ENCODE assay signal across 9 cellular contexts in genomic region chr11:118913411-118914125, GRCh38. TPM values are rescaled to one million over a fixed set of nuclear protein-coding genes. Genes with fewer than 3 reads are reported as not detected.
DNase-seq lines count a peak whose midpoint lies in the region; ATAC-seq, FAIRE-seq and TF ChIP-seq lines count a peak whose summit lies in the region.
"Had no signal": no experiment of that assay in that cellular context is flagged by ENCODE, and none has a peak within 500 bp of the region (broad histone marks: within the 10 kb centered on the region; RNA-seq: fewer than 3 reads in every experiment).

No MANE protein-coding gene starts in this region.

- peak overlapping the region; percentile 78 for H3K9ac ChIP-seq in endothelial cell of umbilical vein (replicated peaks; ENCODE audit: extremely low read depth, insufficient read depth, low read length)
- H3K9ac ChIP-seq in trophoblast cell (ENCODE audit: low read length), result peak overlapping the region; percentile 44

- peak overlapping the region; percentile 91 for H2BK12ac ChIP-seq in trophoblast cell (ENCODE audit: low read length)

- H3K27me3 ChIP-seq in endothelial cell of umbilical vein (ENCODE audit: control insufficient read depth in 2 of 2, insufficient read depth in 2 of 2, low read length in 2 of 2) (no peaks in the 10 kb centered on the region), trophoblast cell (ENCODE audit: insufficient read depth, low read length) (no peaks in the 10 kb centered on the region)

- peaks cover 71% of the 10 kb centered on the region for H3K4me1 ChIP-seq in endothelial cell of umbilical vein (ENCODE audit: control insufficient read depth, extremely low read depth, insufficient read depth, low read length)
- peaks cover 72 to 84% of the 10 kb centered on the region in 2 experiments for H3K4me1 ChIP-seq in trophoblast cell (ENCODE audit: control insufficient read depth in 1 of 2, insufficient read depth in 2 of 2, low read length in 2 of 2)

- no peaks in the 10 kb centered on the region for H3K27me3 Mint-ChIP-seq in T-helper 1 cell treated with Interleukin-12 subunit alpha and Interleukin-12 subunit beta and Interleukin-4 antibody, amounts not matched to agents 30 μg/mL and 1 μg/mL, for 36 hours (ENCODE audit: low read depth)

- H3K9me3 ChIP-seq in endothelial cell of umbilical vein (replicated peaks; ENCODE audit: control insufficient read depth, insufficient read depth, low read length), result no peaks in the 10 kb centered on the region
- H3K9me3 ChIP-seq in trophoblast cell (ENCODE audit: insufficient read depth, low read depth, low read length), result no peaks in the 10 kb centered on the region

- dilution Hi-C loops in endothelial cell of umbilical vein (cut with MboI; ENCODE audit: extremely low pct_ligation_motif_present, low sequenced_read_pairs), result no loop called here

- peak overlapping the region; percentile 83 for H3K18ac ChIP-seq in trophoblast cell (ENCODE audit: low read length)

- peak overlapping the region; percentile 74 for H2BK120ac ChIP-seq in trophoblast cell (ENCODE audit: insufficient read depth, low read length, poor library complexity)

- peak overlapping the region; percentile 71 for H2AK5ac ChIP-seq in trophoblast cell (ENCODE audit: low read length)

- H4K8ac ChIP-seq in trophoblast cell (ENCODE audit: low read depth, low read length), result peak overlapping the region; percentile 55

- no peak overlapping the region for H3K4me3 ChIP-seq in endothelial cell of umbilical vein (replicated peaks in 1 of 3; ENCODE audit: insufficient read depth in 1 of 3, low read depth in 1 of 3, low read length in 3 of 3)
- no peak overlapping the region for H3K4me3 ChIP-seq in trophoblast cell (ENCODE audit: low read depth, low read length)

- H3K4me3 Mint-ChIP-seq in T-helper 1 cell treated with Interleukin-12 subunit alpha and Interleukin-12 subunit beta and Interleukin-4 antibody, amounts not matched to agents 30 μg/mL and 1 μg/mL, for 36 hours, result peak overlapping the region; percentile 57

- H3K36me3 Mint-ChIP-seq in T-helper 1 cell treated with Interleukin-12 subunit alpha and Interleukin-12 subunit beta and Interleukin-4 antibody, amounts not matched to agents 30 μg/mL and 1 μg/mL, for 36 hours (ENCODE audit: low read depth), result peaks cover 17% of the 10 kb centered on the region

- TF ChIP-seq CTCF in endothelial cell of umbilical vein (IDR thresholded peaks at IDR 0.05; ENCODE audit: extremely low read depth in 1 of 2, insufficient read depth in 1 of 2, low read depth in 1 of 2, low read length in 2 of 2), result no peak

- POLR2A ChIA-PET in endothelial cell of umbilical vein (lab: Charles Lee), result interaction anchor here (6.3 kb wide), 1 partner anchor 12 kb away, joined by 52 read pairs; the partner anchor contains the start of gene BCL9L

- H3K4ac ChIP-seq in trophoblast cell (ENCODE audit: low read depth, low read length), result peak overlapping the region; percentile 73

- H3K9me1 ChIP-seq in endothelial cell of umbilical vein (replicated peaks; ENCODE audit: control insufficient read depth, extremely low read depth, insufficient read depth, low read length), result no peaks in the 10 kb centered on the region

- H4K12ac ChIP-seq in trophoblast cell (ENCODE audit: low read depth, low read length), result no peak overlapping the region

- peak overlapping the region; percentile 97 for H3K27ac ChIP-seq in endothelial cell of umbilical vein (ENCODE audit: insufficient read depth, low read depth, low read length)
- H3K27ac ChIP-seq in trophoblast cell (ENCODE audit: low read depth, low read length), result peak overlapping the region; percentile 100

- BruUV-seq in endothelial cell of umbilical vein (replicated peaks; lab: Mats Ljungman, UMichigan), result no TSS peak

- H3K79me1 ChIP-seq in trophoblast cell (ENCODE audit: low read length), result peaks cover 76% of the 10 kb centered on the region

- ATAC-seq in HG02763 (IDR thresholded peaks at IDR 0.05; ENCODE audit: unreplicated experiment) (no peak), HG02642 (IDR thresholded peaks at IDR 0.05; ENCODE audit: poor library complexity, unreplicated experiment) (no peak)

- peak; percentile 37 for DNase-seq in GF-D8 (lab: John Stamatoyannopoulos, UW)
- DNase-seq in endothelial cell of umbilical vein (ENCODE audit: low read depth, low spot score), result no peak
- no peak for DNase-seq in trophoblast cell
- DNase-seq in NCI-H2081 (lab: John Stamatoyannopoulos, UW), result no peak
- DNase-seq in NAMALWA (ENCODE audit: low spot score), result no peak

- no peak overlapping the region for H3K23ac ChIP-seq in trophoblast cell (ENCODE audit: low read length)

- peak overlapping the region; percentile 56 for H3K4me2 ChIP-seq in endothelial cell of umbilical vein (ENCODE audit: insufficient read depth, low read length)
- peak overlapping the region; percentile 70 for H3K4me2 ChIP-seq in trophoblast cell (ENCODE audit: low read length)

- peak; percentile 67 for FAIRE-seq in endothelial cell of umbilical vein (lab: Jason Lieb, UNC)

- no peak overlapping the region for H2AFZ ChIP-seq in endothelial cell of umbilical vein (ENCODE audit: low read depth, low read length)
- H2AFZ ChIP-seq in trophoblast cell (ENCODE audit: insufficient read depth, low read length, poor library complexity), result no peak overlapping the region

- CTCF ChIA-PET in endothelial cell of umbilical vein (lab: Charles Lee), result interaction anchor here (0.6 to 10.0 kb wide), 5 partner anchors 13 to 276 kb away, joined by 3 to 330 read pairs (median 5); partner anchors contain the start of genes BCL9L and DDX6

- no CpG with 5 or more reads among the region's 9 CpGs for WGBS in trophoblast cell (ENCODE audit: extremely low coverage, insufficient coverage, insufficient read length)

- peak overlapping the region; percentile 98 for H2BK5ac ChIP-seq in trophoblast cell (ENCODE audit: low read depth, low read length, poor library complexity)

- H3K36me3 ChIP-seq in endothelial cell of umbilical vein (ENCODE audit: control insufficient read depth in 2 of 2, extremely low read depth in 1 of 2, insufficient read depth in 2 of 2, low read length in 2 of 2) (no peaks in the 10 kb centered on the region), trophoblast cell (ENCODE audit: control insufficient read depth in 1 of 2, insufficient read depth in 2 of 2, low read length in 2 of 2) (peaks cover 16 to 19% of the 10 kb centered on the region in 2 experiments)

- peaks cover 64% of the 10 kb centered on the region for H3K4me1 Mint-ChIP-seq in T-helper 1 cell treated with Interleukin-12 subunit alpha and Interleukin-12 subunit beta and Interleukin-4 antibody, amounts not matched to agents 30 μg/mL and 1 μg/mL, for 36 hours (ENCODE audit: low read depth)

- H4K91ac ChIP-seq in trophoblast cell (ENCODE audit: low read depth, low read length), result peak overlapping the region; percentile 91

- H4K20me1 ChIP-seq in endothelial cell of umbilical vein (replicated peaks; ENCODE audit: control insufficient read depth, extremely low read depth, insufficient read depth, low read length), result no peaks in the 10 kb centered on the region

- H3K9me3 Mint-ChIP-seq in T-helper 1 cell treated with Interleukin-12 subunit alpha and Interleukin-12 subunit beta and Interleukin-4 antibody, amounts not matched to agents 30 μg/mL and 1 μg/mL, for 36 hours, result no peaks in the 10 kb centered on the region

- no peak for TF ChIP-seq POLR2A in endothelial cell of umbilical vein (IDR thresholded peaks at IDR 0.05; ENCODE audit: low read depth, low read length)

- intact Hi-C loops in endothelial cell of umbilical vein (cut with micrococcal nuclease), result loop anchor here (5.0 kb wide), 2 partner anchors 174 to 404 kb away; partner anchors contain the start of gene MCAM

- peak overlapping the region; percentile 69 for H3K14ac ChIP-seq in trophoblast cell (ENCODE audit: low read length)

- peak overlapping the region; percentile 97 for H3K27ac Mint-ChIP-seq in T-helper 1 cell treated with Interleukin-12 subunit alpha and Interleukin-12 subunit beta and Interleukin-4 antibody, amounts not matched to agents 30 μg/mL and 1 μg/mL, for 36 hours

- peaks cover 44% of the 10 kb centered on the region for H3K79me2 ChIP-seq in endothelial cell of umbilical vein (ENCODE audit: control insufficient read depth, insufficient read depth, low read length)
- H3K79me2 ChIP-seq in trophoblast cell (ENCODE audit: control insufficient read depth, insufficient read depth, low read length, poor library complexity), result peaks cover 61% of the 10 kb centered on the region

RNA-seq across cellular contexts. Expression of gene BCL9L, which starts 12.2 kb away (rescaled TPM):
- 44.7 and 48.8 TPM in 2 replicates for total RNA-seq in endothelial cell of umbilical vein
- polyA plus RNA-seq in endothelial cell of umbilical vein, result 7.3 and 10.2 TPM in 2 replicates
- polyA plus RNA-seq in endothelial cell of umbilical vein (2011; cell fraction: cytosol; rRNA removed), result 6.5 and 8.0 TPM in 2 replicates
- 10.3 and 10.7 TPM in 2 replicates for polyA plus RNA-seq in endothelial cell of umbilical vein (2011; cell fraction: nucleus; rRNA removed)
- 34.2 and 37.1 TPM in 2 replicates for polyA plus RNA-seq in endothelial cell of umbilical vein (2012)
- polyA minus RNA-seq in endothelial cell of umbilical vein, result 6.4 and 6.9 TPM in 2 replicates
- polyA minus RNA-seq in endothelial cell of umbilical vein (2011; cell fraction: cytosol; rRNA and poly(A)+ RNA removed), result 24.1 TPM
- polyA minus RNA-seq in endothelial cell of umbilical vein (2011; cell fraction: nucleus; rRNA and poly(A)+ RNA removed), result 6.1 and 20.0 TPM in 2 replicates
- polyA plus RNA-seq in trophoblast cell (2013), result 187 and 191 TPM in 2 replicates

RNA-seq across cellular contexts. Expression of gene CXCR5, which starts 29.9 kb away (rescaled TPM):
- not detected in 2 replicates for total RNA-seq in endothelial cell of umbilical vein
- not detected in 2 replicates for polyA plus RNA-seq in endothelial cell of umbilical vein
- not detected in 2 replicates for polyA plus RNA-seq in endothelial cell of umbilical vein (2011; cell fraction: cytosol; rRNA removed)
- polyA plus RNA-seq in endothelial cell of umbilical vein (2011; cell fraction: nucleus; rRNA removed), result not detected in 2 replicates
- polyA plus RNA-seq in endothelial cell of umbilical vein (2012), result not detected in 2 replicates
- not detected in 2 replicates for polyA minus RNA-seq in endothelial cell of umbilical vein
- not detected for polyA minus RNA-seq in endothelial cell of umbilical vein (2011; cell fraction: cytosol; rRNA and poly(A)+ RNA removed)
- not detected in 2 replicates for polyA minus RNA-seq in endothelial cell of umbilical vein (2011; cell fraction: nucleus; rRNA and poly(A)+ RNA removed)
- 0.03 and 0.06 TPM in 2 replicates for polyA plus RNA-seq in trophoblast cell (2013)
- total RNA-seq: glomerular endothelial cell had no signal

RNA-seq across cellular contexts. Expression of gene UPK2, which starts 42.5 kb away (rescaled TPM):
- not detected in 2 replicates for total RNA-seq in endothelial cell of umbilical vein
- polyA plus RNA-seq in endothelial cell of umbilical vein, result 0.11 and 0.13 TPM in 2 replicates
- 0.07 TPM in 1 of 2 replicates, not detected in the other for polyA plus RNA-seq in endothelial cell of umbilical vein (2011; cell fraction: cytosol; rRNA removed)
- not detected in 2 replicates for polyA plus RNA-seq in endothelial cell of umbilical vein (2011; cell fraction: nucleus; rRNA removed)
- polyA plus RNA-seq in endothelial cell of umbilical vein (2012), result not detected in 2 replicates
- not detected in 2 replicates for polyA minus RNA-seq in endothelial cell of umbilical vein
- polyA minus RNA-seq in endothelial cell of umbilical vein (2011; cell fraction: cytosol; rRNA and poly(A)+ RNA removed), result not detected
- not detected in 2 replicates for polyA minus RNA-seq in endothelial cell of umbilical vein (2011; cell fraction: nucleus; rRNA and poly(A)+ RNA removed)
- 2.8 and 3.2 TPM in 2 replicates for polyA plus RNA-seq in trophoblast cell (2013)
- total RNA-seq: glomerular endothelial cell had no signal

RNA-seq across cellular contexts. Expression of gene FOXR1, which starts 58.0 kb away (rescaled TPM):
- total RNA-seq in endothelial cell of umbilical vein, result not detected in 2 replicates
- not detected in 2 replicates for polyA plus RNA-seq in endothelial cell of umbilical vein
- polyA plus RNA-seq in endothelial cell of umbilical vein (2011; cell fraction: cytosol; rRNA removed), result not detected in 2 replicates
- polyA plus RNA-seq in endothelial cell of umbilical vein (2011; cell fraction: nucleus; rRNA removed), result not detected in 2 replicates
- not detected in 2 replicates for polyA plus RNA-seq in endothelial cell of umbilical vein (2012)
- not detected in 2 replicates for polyA minus RNA-seq in endothelial cell of umbilical vein
- polyA minus RNA-seq in endothelial cell of umbilical vein (2011; cell fraction: cytosol; rRNA and poly(A)+ RNA removed), result not detected
- not detected in 2 replicates for polyA minus RNA-seq in endothelial cell of umbilical vein (2011; cell fraction: nucleus; rRNA and poly(A)+ RNA removed)
- polyA plus RNA-seq in trophoblast cell (2013), result not detected in 2 replicates
- total RNA-seq: glomerular endothelial cell had no signal
